ENCODE assay signal across 1 cellular context in genomic region chr1:155979525-155980343, GRCh38.
TF ChIP-seq lines count a peak whose summit lies in the region.

No MANE protein-coding gene starts in this region.

TF ChIP-seq in K562, 482 proteins besides CTCF, POLR2A, EP300 and RAD21 (continued from another document and continues in another):
- TF ChIP-seq TRIM25 (IDR thresholded peaks at IDR 0.05; ENCODE audit: borderline replicate concordance) (no peak), HMBOX1 (IDR thresholded peaks at IDR 0.05) (no peak), FOXO4 (CRISPR knock-in tag; IDR thresholded peaks at IDR 0.05) (no peak), SMAD4 (CRISPR knock-in tag; conservative IDR thresholded peaks at IDR 0.05) (0 out of 2 replicates have a peak, but pooled peaks have one; percentile 21), MED1 (CRISPR knock-in tag; IDR thresholded peaks at IDR 0.05; ENCODE audit: borderline replicate concordance) (no peak), NCOR1 (IDR thresholded peaks at IDR 0.05) (no peak), FIP1L1 (IDR thresholded peaks at IDR 0.05; ENCODE audit: low read depth, low read length, poor library complexity, severe bottlenecking) (no peak), POLR2B (IDR thresholded peaks at IDR 0.05; ENCODE audit: low read depth, partially characterized antibody) (peak; percentile 62), HDAC1 (IDR thresholded peaks at IDR 0.05) (peak in 1 of 2 experiments; percentile 48; a peak in 1 of 4 replicates), ELF1 (tag; IDR thresholded peaks at IDR 0.05) (peak; percentile 48; the same call in 1 of the 2 replicates), CBFA2T3 (IDR thresholded peaks at IDR 0.05) (no peak), GTF2A2 (tag; IDR thresholded peaks at IDR 0.05) (no peak), SRSF1 (IDR thresholded peaks at IDR 0.05; ENCODE audit: low read depth, low read length) (no peak), MBD2 (IDR thresholded peaks at IDR 0.05; ENCODE audit: borderline replicate concordance, low read depth) (no peak), WHSC1 (IDR thresholded peaks at IDR 0.05; ENCODE audit: low read length) (no peak), PCBP2 (IDR thresholded peaks at IDR 0.05; ENCODE audit: low read depth, low read length, poor library complexity, severe bottlenecking) (no peak), MAZ (CRISPR knock-in tag; conservative IDR thresholded peaks at IDR 0.05 in 1 of 2, IDR thresholded peaks at IDR 0.05 in 1 of 2) (peak in 1 of 2 experiments; percentile 29; a peak in 2 of 4 replicates), FOS (IDR thresholded peaks at IDR 0.05; ENCODE audit: extremely low read depth, insufficient read length) (no peak), RERE (CRISPR knock-in tag; IDR thresholded peaks at IDR 0.05; ENCODE audit: borderline replicate concordance) (no peak), MITF (IDR thresholded peaks at IDR 0.05) (no peak), EZH2 (IDR thresholded peaks at IDR 0.05; ENCODE audit: borderline replicate concordance, low read depth, low read length) (no peak), THRA (IDR thresholded peaks at IDR 0.05) (no peak), SUPT5H (IDR thresholded peaks at IDR 0.05) (peak; percentile 37; the same call in 1 of the 2 replicates), ZC3H11A (IDR thresholded peaks at IDR 0.05; ENCODE audit: low read depth, low read length) (0 out of 2 replicates have a peak, but pooled peaks have one; percentile 45), GTF2E2 (tag; IDR thresholded peaks at IDR 0.05) (peak; percentile 48), POLR2G (IDR thresholded peaks at IDR 0.05; ENCODE audit: low read depth, low read length) (peak; percentile 43), HMG20A (CRISPR knock-in tag; conservative IDR thresholded peaks at IDR 0.05) (no peak), ZNF695 (CRISPR knock-in tag; IDR thresholded peaks at IDR 0.05) (no peak), GABPA (tag; conservative IDR thresholded peaks at IDR 0.05; ENCODE audit: low read depth) (peak; percentile 20; the same call in 1 of the 2 replicates), TBP (optimal IDR thresholded peaks at IDR 0.05; ENCODE audit: low read depth, low read length) (peak; percentile 30), TGIF2 (CRISPR knock-in tag; IDR thresholded peaks at IDR 0.05) (no peak), BCLAF1 (IDR thresholded peaks at IDR 0.05; ENCODE audit: borderline replicate concordance in 1 of 2, control insufficient read depth in 1 of 2, low read depth in 2 of 2, low read length in 1 of 2) (0 out of 4 replicates have a peak, but pooled peaks of 1 of the 2 experiments have one; percentile 18), MAFK (IDR thresholded peaks at IDR 0.05; ENCODE audit: low read length) (peak; percentile 16; the same call in 1 of the 2 replicates), UBTF (IDR thresholded peaks at IDR 0.05; ENCODE audit: borderline replicate concordance in 1 of 2, low read depth in 2 of 2, low read length in 2 of 2) (no peak), PTBP1 (IDR thresholded peaks at IDR 0.05; ENCODE audit: low read depth, low read length) (no peak), ZNF79 (CRISPR knock-in tag; IDR thresholded peaks at IDR 0.05; ENCODE audit: low read depth) (no peak)
